In genomic region chr12:84043355-84043754, GRCh38 we compare ENCODE assay signal across 34 cellular contexts.
"Had no signal": no experiment of that assay in that cellular context is flagged by ENCODE, and none has a peak within 500 bp of the region (broad histone marks: within the 10 kb centered on the region; RNA-seq: fewer than 3 reads in every experiment).

No MANE protein-coding gene starts in this region.

- H3K9me3 ChIP-seq: MG63 had no signal

- H3K36me3 ChIP-seq: brain microvascular endothelial cell, MG63 had no signal

- H3K27me3 ChIP-seq: brain microvascular endothelial cell, MG63 had no signal

- ATAC-seq: activated CD8-positive, alpha-beta memory T cell treated with anti-CD3 and anti-CD28 coated beads, Interleukin-2, amount 10 ng/mL, durations not matched to agents 7 days and 5 days; Panc1; SK-N-SH treated with all-trans-retinoic acid at 6 μM for 48 hours had no signal

- H3K4me3 ChIP-seq: MG63 had no signal

- H3K27ac ChIP-seq: brain microvascular endothelial cell, VCaP had no signal

- DNase-seq: activated B cell treated with CpG ODN at 0.5 μM for 24 hours; activated CD4-positive, alpha-beta memory T cell treated with anti-CD3 and anti-CD28 coated beads, Interleukin-2, amount 10 ng/mL, durations not matched to agents 7 days and 5 days; activated CD4-positive, alpha-beta T cell treated with anti-CD3 and anti-CD28 coated beads for 1 hour; activated CD4-positive, alpha-beta T cell treated with anti-CD3 and anti-CD28 coated beads for 48 hours; activated CD8-positive, alpha-beta memory T cell treated with anti-CD3 and anti-CD28 coated beads for 24 hours; activated CD8-positive, alpha-beta memory T cell treated with anti-CD3 and anti-CD28 coated beads, Interleukin-2, amount 10 ng/mL, durations not matched to agents 7 days and 5 days; activated CD8-positive, alpha-beta memory T cell treated with anti-CD3 and anti-CD28 coated beads, Interleukin-2, amount 50 U/mL, for 48 hours; activated effector memory CD4-positive, alpha-beta T cell treated with Interleukin-2 at 50 U/mL for 16 hours; activated naive CD4-positive, alpha-beta T cell; activated naive CD4-positive, alpha-beta T cell treated with anti-CD3 and anti-CD28 coated beads, Interleukin-2, amount 50 U/mL, for 16 hours; activated naive CD8-positive, alpha-beta T cell treated with anti-CD3 and anti-CD28 coated beads for 36 hours; activated T-cell treated with anti-CD3 and anti-CD28 coated beads, Interleukin-2, amount 50 U/mL, for 48 hours; amniotic stem cell; aorta; brain microvascular endothelial cell; central memory CD4-positive, alpha-beta T cell; Karpas-422; MG63; NCI-H1048; NCI-H1105 treated with DMSO at 0.1 percent for 48 hours; NCI-H1436; NCI-H1694; NCI-H1930; NCI-H2081 treated with DMSO at 0.1 percent for 48 hours; NCI-H345; NCI-H524 treated with DMSO at 0.1 percent for 48 hours; RPMI8226; SIG-M5; T-helper 1 cell; T-helper 2 cell; T-helper 9 cell had no signal
